11 cellular contexts compared by ENCODE assay signal in the genomic region with DNA sequence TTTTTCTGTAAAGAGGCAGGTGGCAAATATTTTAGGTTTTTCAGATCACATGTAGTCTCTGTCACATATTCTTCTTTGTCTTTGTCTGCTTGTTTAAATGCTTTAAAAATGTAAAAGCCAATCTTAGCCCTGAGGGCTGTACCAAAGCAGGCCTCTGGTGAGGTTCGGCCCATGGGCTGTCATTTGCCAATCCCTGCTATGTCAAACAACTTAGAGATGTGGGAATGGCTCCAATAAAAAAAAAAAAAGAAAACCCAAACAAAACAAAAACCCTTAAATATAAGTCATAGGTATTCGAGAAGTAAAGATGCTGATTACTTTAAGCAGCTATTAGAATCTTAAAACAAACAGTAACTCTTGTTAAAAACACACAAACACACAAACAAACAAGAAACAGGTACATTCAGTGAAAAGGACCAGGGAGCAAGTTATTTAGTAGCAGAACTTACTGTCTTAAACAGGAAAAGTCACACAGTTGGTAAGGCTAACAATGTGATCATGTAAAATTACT.
A peak's percentile ranks its signal among the peaks of the same experiment; 100 is the strongest.
DNase-seq lines count a peak whose midpoint lies in the region; FAIRE-seq and TF ChIP-seq lines count a peak whose summit lies in the region.
"Had no signal": no experiment of that assay in that cellular context is flagged by ENCODE, and none has a peak within 500 bp of the region (broad histone marks: within the 10 kb centered on the region; RNA-seq: fewer than 3 reads in every experiment).

No MANE protein-coding gene starts in this region.

- DNase-seq in T-helper 1 cell (no peak), NCI-H226 (peak; percentile 34), astrocyte (ENCODE audit: low read depth) (no peak), DMS79 (lab: John Stamatoyannopoulos, UW) (no peak), kidney (no peak), NCI-H1048 (lab: John Stamatoyannopoulos, UW) (no peak)
- DNase-seq: T1000, thyroid gland had no signal

- H3K4me3 Mint-ChIP-seq in T-helper 1 cell treated with Interleukin-12 subunit alpha and Interleukin-12 subunit beta and Interleukin-4 antibody, amounts not matched to agents 30 μg/mL and 1 μg/mL, for 36 hours, result peak overlapping the region; percentile 36
- H3K4me3 Mint-ChIP-seq in astrocyte (ENCODE audit: unreplicated experiment), result no peak overlapping the region

- H3K9ac ChIP-seq in astrocyte (ENCODE audit: low read length), result peak overlapping the region; percentile 41
- H3K9ac ChIP-seq in skeletal muscle satellite cell (ENCODE audit: low read depth, low read length), result peak overlapping the region; percentile 29
- no peak overlapping the region for H3K9ac ChIP-seq in kidney (ENCODE audit: low read length in 2 of 2)

- H2AFZ ChIP-seq in astrocyte (ENCODE audit: low read depth, low read length), result no peak overlapping the region

- peaks cover 36% of the 10 kb centered on the region for H3K4me1 Mint-ChIP-seq in T-helper 1 cell treated with Interleukin-12 subunit alpha and Interleukin-12 subunit beta and Interleukin-4 antibody, amounts not matched to agents 30 μg/mL and 1 μg/mL, for 36 hours (ENCODE audit: low read depth)
- H3K4me1 Mint-ChIP-seq in astrocyte (ENCODE audit: low read depth, unreplicated experiment), result peaks cover 14% of the 10 kb centered on the region

- H3K4me1 ChIP-seq in astrocyte (ENCODE audit: insufficient read depth, low read length), result peaks cover 17% of the 10 kb centered on the region
- peaks cover 20% of the 10 kb centered on the region for H3K4me1 ChIP-seq in skeletal muscle satellite cell (ENCODE audit: control insufficient read depth, insufficient read depth, low read length)
- H3K4me1 ChIP-seq in kidney (ENCODE audit: control insufficient read depth in 1 of 2, insufficient read depth in 1 of 2, low read depth in 1 of 2, low read length in 2 of 2), result no peaks in the 10 kb centered on the region
- H3K4me1 ChIP-seq: thyroid gland had no signal

- no peaks in the 10 kb centered on the region for H3K36me3 ChIP-seq in astrocyte (ENCODE audit: insufficient read depth, low read length)
- H3K36me3 ChIP-seq in skeletal muscle satellite cell (ENCODE audit: insufficient read depth, low read length), result no peaks in the 10 kb centered on the region
- H3K36me3 ChIP-seq in kidney (ENCODE audit: control insufficient read depth in 1 of 2, insufficient read depth in 2 of 2, low read length in 2 of 2), result no peaks in the 10 kb centered on the region
- H3K36me3 ChIP-seq: thyroid gland had no signal

- H3K4me2 ChIP-seq in astrocyte (ENCODE audit: low read length), result peak overlapping the region; percentile 58
- peak overlapping the region; percentile 59 for H3K4me2 ChIP-seq in skeletal muscle satellite cell (ENCODE audit: low read length)

- TF ChIP-seq CTCF in astrocyte (IDR thresholded peaks at IDR 0.05; ENCODE audit: insufficient read depth, low read depth, low read length) (no peak), kidney (IDR thresholded peaks at IDR 0.05; ENCODE audit: borderline replicate concordance, extremely low read depth, insufficient read depth) (no peak)

- H3K4me3 ChIP-seq in astrocyte (ENCODE audit: insufficient read depth, low read depth, low read length) (no peak overlapping the region), skeletal muscle satellite cell (ENCODE audit: low read length) (no peak overlapping the region), kidney (ENCODE audit: low read length in 2 of 2) (no peak overlapping the region)
- H3K4me3 ChIP-seq: thyroid gland had no signal

- FAIRE-seq in astrocyte (lab: Jason Lieb, UNC) (no peak), kidney (lab: Jason Lieb, UNC) (no peak)

- peaks cover 18% of the 10 kb centered on the region for H3K9me3 ChIP-seq in astrocyte (ENCODE audit: insufficient read depth, low read depth, low read length)
- H3K9me3 ChIP-seq in skeletal muscle satellite cell (replicated peaks; ENCODE audit: low read length), result peaks cover 23% of the 10 kb centered on the region
- H3K9me3 ChIP-seq in kidney (ENCODE audit: control insufficient read depth in 1 of 2, low read length in 2 of 2), result peaks cover 4 to 22% of the 10 kb centered on the region in 2 donors
- H3K9me3 ChIP-seq: thyroid gland had no signal

- peaks cover 34% of the 10 kb centered on the region for H3K36me3 Mint-ChIP-seq in T-helper 1 cell treated with Interleukin-12 subunit alpha and Interleukin-12 subunit beta and Interleukin-4 antibody, amounts not matched to agents 30 μg/mL and 1 μg/mL, for 36 hours (ENCODE audit: low read depth)
- H3K36me3 Mint-ChIP-seq in astrocyte (ENCODE audit: low read depth, unreplicated experiment), result peaks cover 2% of the 10 kb centered on the region

- peaks cover 46% of the 10 kb centered on the region for H3K9me3 Mint-ChIP-seq in T-helper 1 cell treated with Interleukin-12 subunit alpha and Interleukin-12 subunit beta and Interleukin-4 antibody, amounts not matched to agents 30 μg/mL and 1 μg/mL, for 36 hours
- H3K9me3 Mint-ChIP-seq in astrocyte (ENCODE audit: unreplicated experiment), result peaks cover 18% of the 10 kb centered on the region

- H3K27me3 Mint-ChIP-seq in T-helper 1 cell treated with Interleukin-12 subunit alpha and Interleukin-12 subunit beta and Interleukin-4 antibody, amounts not matched to agents 30 μg/mL and 1 μg/mL, for 36 hours (ENCODE audit: low read depth), result no peaks in the 10 kb centered on the region
- H3K27me3 Mint-ChIP-seq in astrocyte (ENCODE audit: low read depth, unreplicated experiment), result no peaks in the 10 kb centered on the region

- H4K20me1 ChIP-seq in astrocyte (ENCODE audit: insufficient read depth, low read length), result no peaks in the 10 kb centered on the region

- H3K27ac ChIP-seq in astrocyte (ENCODE audit: low read depth, low read length) (peak overlapping the region; percentile 35), kidney (ENCODE audit: low read depth in 2 of 2, low read length in 2 of 2) (peak overlapping the region in 1 of 2 donors; percentile 47)
- H3K27ac ChIP-seq: 22Rv1, thyroid gland had no signal

- H3K27me3 ChIP-seq in astrocyte (ENCODE audit: insufficient read depth, low read length) (no peaks in the 10 kb centered on the region), skeletal muscle satellite cell (ENCODE audit: control insufficient read depth, insufficient read depth, low read length) (no peaks in the 10 kb centered on the region)
- H3K27me3 ChIP-seq: thyroid gland had no signal

- intact Hi-C loops in kidney (cut with DNase I), result no loop called here

- H3K27ac Mint-ChIP-seq in T-helper 1 cell treated with Interleukin-12 subunit alpha and Interleukin-12 subunit beta and Interleukin-4 antibody, amounts not matched to agents 30 μg/mL and 1 μg/mL, for 36 hours, result peak overlapping the region; percentile 95
- peak overlapping the region; percentile 70 for H3K27ac Mint-ChIP-seq in astrocyte (ENCODE audit: unreplicated experiment)

- H3K79me2 ChIP-seq in astrocyte (ENCODE audit: insufficient read depth, low read length), result no peaks in the 10 kb centered on the region

Comparison
In these comparisons a context has a peak if more than half of its experiments do, and no peak if none do; other contexts are left out.
1. H3K9ac ChIP-seq: peak in astrocyte (single experiment) and skeletal muscle satellite cell (single experiment); none in kidney (0 of 2).